Comparison of ENCODE assay signal across 9 cellular contexts in the genomic region with DNA sequence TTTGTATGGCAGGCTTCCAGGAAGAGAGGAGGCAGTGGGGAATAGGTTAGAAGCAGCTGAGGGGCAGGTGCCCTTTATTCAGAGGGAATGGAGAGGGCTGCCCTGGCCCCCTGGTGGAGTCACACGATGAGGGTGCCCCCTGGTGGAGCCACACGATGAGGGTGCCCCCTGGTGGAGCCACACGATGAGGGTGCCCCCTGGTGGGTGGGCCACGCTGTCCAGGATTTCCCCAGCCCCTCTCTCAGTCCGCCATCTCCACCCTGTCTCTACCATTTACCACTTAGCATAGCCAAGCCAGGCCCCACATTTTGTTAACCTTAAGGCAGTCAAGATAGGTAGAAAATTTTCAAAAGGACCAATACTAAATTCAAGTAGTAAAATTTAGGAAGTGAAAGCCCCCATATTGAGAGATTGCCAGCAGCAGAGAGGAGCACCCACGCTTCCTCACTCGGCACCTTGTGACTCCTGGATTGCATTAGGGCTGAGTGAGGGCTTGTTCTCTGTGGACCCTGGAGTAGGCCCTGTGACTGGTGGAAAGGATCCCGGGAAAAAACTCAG. TPM values are rescaled to one million over a fixed set of nuclear protein-coding genes. Genes with fewer than 3 reads are reported as not detected.
DNase-seq lines count a peak whose midpoint lies in the region; ATAC-seq and TF ChIP-seq lines count a peak whose summit lies in the region.
"Had no signal": no experiment of that assay in that cellular context is flagged by ENCODE, and none has a peak within 500 bp of the region (broad histone marks: within the 10 kb centered on the region; RNA-seq: fewer than 3 reads in every experiment).

No MANE protein-coding gene starts in this region.

- H3K4me3 ChIP-seq in CD4-positive, CD25-positive, alpha-beta regulatory T cell (ENCODE audit: low read depth, low read length) = no peak overlapping the region
- H3K4me3 ChIP-seq in parathyroid adenoma (ENCODE audit: low read depth, low read length) = no peak overlapping the region

- H3K4me1 Mint-ChIP-seq in CD4-positive, CD25-positive, alpha-beta regulatory T cell = peaks cover 0 to 3% (median 0%) of the 10 kb centered on the region in 4 donors
- H3K4me1 Mint-ChIP-seq in WTC11 (peaks cover 4% of the 10 kb centered on the region; the same call in 1 of the 2 replicates), endothelial cell (ENCODE audit: unreplicated experiment) (peaks cover 7% of the 10 kb centered on the region)

- H3K27ac Mint-ChIP-seq in CD4-positive, CD25-positive, alpha-beta regulatory T cell = peak overlapping the region in 1 of 3 donors; percentile 23
- H3K27ac Mint-ChIP-seq in WTC11 (no peak overlapping the region), endothelial cell (ENCODE audit: unreplicated experiment) (no peak overlapping the region)

- peaks cover 5% of the 10 kb centered on the region for H3K27me3 Mint-ChIP-seq in CD4-positive, CD25-positive, alpha-beta regulatory T cell
- H3K27me3 Mint-ChIP-seq in WTC11 (ENCODE audit: low read depth) (no peaks in the 10 kb centered on the region; the same call in 1 of the 2 replicates), endothelial cell (ENCODE audit: unreplicated experiment) (no peaks in the 10 kb centered on the region)

- no peak overlapping the region for H3K4me3 Mint-ChIP-seq in CD4-positive, CD25-positive, alpha-beta regulatory T cell
- H3K4me3 Mint-ChIP-seq in WTC11 (no peak overlapping the region), endothelial cell (ENCODE audit: unreplicated experiment) (no peak overlapping the region)

- no peak overlapping the region for H3K27ac ChIP-seq in CD4-positive, CD25-positive, alpha-beta regulatory T cell (ENCODE audit: insufficient read depth, low read length, poor library complexity, severe bottlenecking)
- no peak overlapping the region for H3K27ac ChIP-seq in parathyroid adenoma

- DNase-seq in CD4-positive, CD25-positive, alpha-beta regulatory T cell = peak; percentile 4 to 20 (median 10)
- peak in 42 of 76 experiments; percentile 2 to 58 (median 28) for DNase-seq in HUDEP-2 (lab: John Stamatoyannopoulos, UW; ENCODE audit: unreplicated experiment in 76 of 76)
- DNase-seq in WTC11 (ENCODE audit: low spot score) = peak; percentile 73
- DNase-seq in endothelial cell (ENCODE audit: low spot score) = peak; percentile 59
- DNase-seq in GOT3 (lab: John Stamatoyannopoulos, UW) = no peak

- H3K9me3 Mint-ChIP-seq in CD4-positive, CD25-positive, alpha-beta regulatory T cell = peaks cover 0 to 3% (median 0%) of the 10 kb centered on the region in 7 donors
- H3K9me3 Mint-ChIP-seq in WTC11 (peaks cover 21% of the 10 kb centered on the region), endothelial cell (ENCODE audit: unreplicated experiment) (no peaks in the 10 kb centered on the region)

- H3K27me3 ChIP-seq in CD4-positive, CD25-positive, alpha-beta regulatory T cell (ENCODE audit: control insufficient read depth, insufficient read depth, low read length) = no peaks in the 10 kb centered on the region
- no peaks in the 10 kb centered on the region for H3K27me3 ChIP-seq in parathyroid adenoma (ENCODE audit: control insufficient read depth, insufficient read depth, low read length)

- CTCF ChIA-PET in WTC11 (lab: Charles Lee) = interaction anchor here (0.6 to 2.3 kb wide), 10 partner anchors 11 to 340 kb away, joined by 3 to 18 read pairs (median 3); partner anchors contain the start of genes ATAD2B, FAM228A, PFN4 and SF3B6

- TF ChIP-seq CTCF in WTC11 (IDR thresholded peaks at IDR 0.05) (peak; percentile 51; the same call in 1 of the 2 replicates), endothelial cell (IDR thresholded peaks at IDR 0.05; ENCODE audit: unreplicated experiment) (peak; percentile 77), parathyroid adenoma (IDR thresholded peaks at IDR 0.05) (peak; percentile 48)

- peaks cover 0 to 3% of the 10 kb centered on the region in 2 experiments for H3K9me3 ChIP-seq in CD4-positive, CD25-positive, alpha-beta regulatory T cell (ENCODE audit: control insufficient read depth in 2 of 2, low read length in 2 of 2)
- H3K9me3 ChIP-seq in parathyroid adenoma (ENCODE audit: control insufficient read depth, low read length) = no peaks in the 10 kb centered on the region

- ATAC-seq in CD4-positive, CD25-positive, alpha-beta regulatory T cell (ENCODE audit: low read depth in 2 of 2) = peak; percentile 24 to 28
- ATAC-seq in GM19324 (IDR thresholded peaks at IDR 0.05; ENCODE audit: low FRiP score, unreplicated experiment) (peak; percentile 74), WTC11 (peak; percentile 86), GM18909 (IDR thresholded peaks at IDR 0.05; ENCODE audit: poor library complexity, unreplicated experiment) (no peak)

- no peak overlapping the region for H3K9ac ChIP-seq in parathyroid adenoma

- H3K36me3 ChIP-seq in CD4-positive, CD25-positive, alpha-beta regulatory T cell (ENCODE audit: control insufficient read depth, insufficient read depth, low read length) = no peaks in the 10 kb centered on the region
- no peaks in the 10 kb centered on the region for H3K36me3 ChIP-seq in parathyroid adenoma (ENCODE audit: control insufficient read depth, insufficient read depth, low read length)

- no peak overlapping the region for H2AFZ ChIP-seq in parathyroid adenoma

- no peaks in the 10 kb centered on the region for H3K79me2 ChIP-seq in parathyroid adenoma

- H3K36me3 Mint-ChIP-seq in CD4-positive, CD25-positive, alpha-beta regulatory T cell = peaks cover 9% of the 10 kb centered on the region
- peaks cover 9% of the 10 kb centered on the region for H3K36me3 Mint-ChIP-seq in WTC11
- peaks cover 10% of the 10 kb centered on the region for H3K36me3 Mint-ChIP-seq in endothelial cell (ENCODE audit: low read depth, unreplicated experiment)

- POLR2A ChIA-PET in WTC11 (lab: Charles Lee) = interaction anchor here (1.0 to 1.5 kb wide), 2 partner anchors 11 to 80 kb away, joined by 3 read pairs; partner anchors contain the start of gene TP53I3

- no peaks in the 10 kb centered on the region for H3K4me1 ChIP-seq in CD4-positive, CD25-positive, alpha-beta regulatory T cell (ENCODE audit: control insufficient read depth, insufficient read depth, low read length, poor library complexity, severe bottlenecking)
- H3K4me1 ChIP-seq in parathyroid adenoma = no peaks in the 10 kb centered on the region

- H3K4me2 ChIP-seq in parathyroid adenoma (ENCODE audit: low read length) = no peak overlapping the region

TF ChIP-seq in WTC11, 78 proteins besides CTCF, POLR2A, EP300 and RAD21:
- TF ChIP-seq ZNF423 (CRISPR knock-in tag; IDR thresholded peaks at IDR 0.05) = peak; percentile 71
- TF ChIP-seq, protein P1, sequence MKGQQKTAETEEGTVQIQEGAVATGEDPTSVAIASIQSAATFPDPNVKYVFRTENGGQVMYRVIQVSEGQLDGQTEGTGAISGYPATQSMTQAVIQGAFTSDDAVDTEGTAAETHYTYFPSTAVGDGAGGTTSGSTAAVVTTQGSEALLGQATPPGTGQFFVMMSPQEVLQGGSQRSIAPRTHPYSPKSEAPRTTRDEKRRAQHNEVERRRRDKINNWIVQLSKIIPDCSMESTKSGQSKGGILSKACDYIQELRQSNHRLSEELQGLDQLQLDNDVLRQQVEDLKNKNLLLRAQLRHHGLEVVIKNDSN (CRISPR knock-in tag; IDR thresholded peaks at IDR 0.05) = no peak

RNA-seq across cellular contexts. Expression of gene FAM228A, which starts 10.4 kb away (rescaled TPM):
- not detected for total RNA-seq in CD4-positive, CD25-positive, alpha-beta regulatory T cell
- not detected for polyA plus RNA-seq in CD4-positive, CD25-positive, alpha-beta regulatory T cell
- total RNA-seq in WTC11 (2021) (0.09 to 0.25 TPM in 2 of 3 replicates, not detected in the other), endothelial cell (ENCODE audit: unreplicated experiment) (not detected)
- total RNA-seq: myocyte had no signal

RNA-seq across cellular contexts. Expression of gene FAM228B, which starts 41.2 kb away (rescaled TPM):
- total RNA-seq in CD4-positive, CD25-positive, alpha-beta regulatory T cell = 11.6 TPM
- 1 to 10 TPM; 3.5 to 4.8 (median 4.1) TPM for polyA plus RNA-seq in CD4-positive, CD25-positive, alpha-beta regulatory T cell
- total RNA-seq in WTC11 (2021) (2.7 to 7.4 TPM (median 6.9 TPM) in 3 replicates), endothelial cell (ENCODE audit: unreplicated experiment) (21.3 TPM)

RNA-seq across cellular contexts. Expression of gene PFN4, which starts 41.4 kb away (rescaled TPM):
- total RNA-seq in CD4-positive, CD25-positive, alpha-beta regulatory T cell = not detected
- not detected for polyA plus RNA-seq in CD4-positive, CD25-positive, alpha-beta regulatory T cell
- total RNA-seq in WTC11 (2021) (0.48 TPM in 1 of 3 replicates, not detected in the others), endothelial cell (ENCODE audit: unreplicated experiment) (1.0 TPM)
